14 cellular contexts compared by ENCODE assay signal in the genomic region with DNA sequence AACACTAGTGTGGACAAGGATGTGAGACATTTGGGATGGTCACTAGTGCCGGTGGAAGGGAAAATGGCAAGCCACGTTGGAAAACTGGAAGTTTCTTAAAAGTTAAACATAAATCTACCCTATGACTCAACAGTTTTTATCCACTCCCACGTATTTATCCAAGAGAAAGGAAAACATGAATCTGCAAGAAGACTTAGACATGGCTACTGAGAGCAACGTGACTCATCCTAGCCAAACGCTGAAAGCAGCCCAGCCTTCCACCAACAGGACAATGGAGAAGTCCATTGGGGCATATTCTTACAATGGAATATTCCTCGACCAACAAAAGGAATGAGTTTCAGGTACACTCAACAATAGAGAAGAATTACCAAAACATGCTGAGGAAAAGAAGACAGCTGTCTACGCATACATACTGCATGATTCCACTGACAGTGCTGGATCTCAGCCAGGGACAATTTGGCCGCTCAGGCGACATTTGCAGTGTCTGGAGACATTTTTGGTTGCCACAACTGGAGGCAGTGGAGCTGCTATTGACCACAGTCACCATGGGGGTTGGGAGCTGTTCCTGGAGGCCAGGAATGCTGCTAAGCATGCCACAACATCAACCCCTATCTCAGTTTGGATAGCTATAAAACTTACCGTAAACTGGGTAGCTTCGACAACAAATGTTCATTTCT. TPM values are rescaled to one million over a fixed set of nuclear protein-coding genes. Genes with fewer than 3 reads are reported as not detected.
DNase-seq lines count a peak whose midpoint lies in the region; ATAC-seq, FAIRE-seq and TF ChIP-seq lines count a peak whose summit lies in the region.
"Had no signal": no experiment of that assay in that cellular context is flagged by ENCODE, and none has a peak within 500 bp of the region (broad histone marks: within the 10 kb centered on the region; RNA-seq: fewer than 3 reads in every experiment).

No MANE protein-coding gene starts in this region.

- no peak overlapping the region for H3K4me3 ChIP-seq in AG10803 (ENCODE audit: low read length)
- H3K4me3 ChIP-seq in IMR-90 (ENCODE audit: insufficient read depth, low read depth, low read length), result no peak overlapping the region
- no peak overlapping the region for H3K4me3 ChIP-seq in bronchial epithelial cell (ENCODE audit: low read depth, low read length)
- no peak overlapping the region for H3K4me3 ChIP-seq in left lung
- H3K4me3 ChIP-seq: skin epidermis had no signal

- H2AFZ ChIP-seq in IMR-90 (replicated peaks; ENCODE audit: low read length, poor library complexity), result no peak overlapping the region

- no peak overlapping the region for H3K56ac ChIP-seq in IMR-90 (ENCODE audit: extremely low read depth, insufficient read depth, low read length)

- no TSS peak for BruUV-seq in IMR-90 (replicated peaks; lab: Mats Ljungman, UMichigan)

- H3K4ac ChIP-seq in IMR-90 (ENCODE audit: low read depth, low read length), result no peak overlapping the region

- H3K4me1 ChIP-seq in IMR-90 (ENCODE audit: control insufficient read depth, insufficient read depth, low read length) (no peaks in the 10 kb centered on the region), left lung (no peaks in the 10 kb centered on the region)

- no peak overlapping the region for H3K4me2 ChIP-seq in IMR-90 (ENCODE audit: low read depth, low read length)

- H2BK20ac ChIP-seq in IMR-90 (ENCODE audit: low read depth, low read length), result no peak overlapping the region

- H3K18ac ChIP-seq in IMR-90 (ENCODE audit: low read depth, low read length), result no peak overlapping the region

- H3K36me3 ChIP-seq in IMR-90 (ENCODE audit: control insufficient read depth, insufficient read depth, low read length) (no peaks in the 10 kb centered on the region), bronchial epithelial cell (ENCODE audit: control insufficient read depth, insufficient read depth, low read length) (no peaks in the 10 kb centered on the region), left lung (no peaks in the 10 kb centered on the region)

- no peak for TF ChIP-seq POLR2A in IMR-90 (IDR thresholded peaks at IDR 0.05; ENCODE audit: low read depth, low read length)

- no peak overlapping the region for H4K91ac ChIP-seq in IMR-90 (ENCODE audit: insufficient read depth, low read depth, low read length)

- H3K79me1 ChIP-seq in IMR-90 (ENCODE audit: low read depth in 1 of 2, low read length in 2 of 2), result no peaks in the 10 kb centered on the region

- no peak overlapping the region for H4K5ac ChIP-seq in IMR-90 (ENCODE audit: low read depth, low read length)

- no peak overlapping the region for H2BK5ac ChIP-seq in IMR-90 (ENCODE audit: low read depth, low read length, poor library complexity, severe bottlenecking)

- H3K9me3 ChIP-seq in IMR-90 (ENCODE audit: control insufficient read depth, insufficient read depth, low read length), result no peaks in the 10 kb centered on the region; the same call in 1 of the 2 replicates
- H3K9me3 ChIP-seq in left lung, result no peaks in the 10 kb centered on the region

- H2AK9ac ChIP-seq in IMR-90 (replicated peaks; ENCODE audit: low read depth, low read length, poor library complexity), result no peak overlapping the region

- no peak overlapping the region for H3K14ac ChIP-seq in IMR-90 (replicated peaks; ENCODE audit: low read depth, low read length)

- H3K9me1 ChIP-seq in IMR-90 (ENCODE audit: insufficient read depth, low read length), result no peaks in the 10 kb centered on the region

- H2AK5ac ChIP-seq in IMR-90 (ENCODE audit: low read depth, low read length), result no peak overlapping the region

- ATAC-seq in IMR-90 (ENCODE audit: low read depth) (peak; percentile 88), left lung (peak; percentile 40)
- ATAC-seq: WTC11 had no signal

- no peak overlapping the region for H3K27ac ChIP-seq in IMR-90 (ENCODE audit: insufficient read depth, low read length)
- no peak overlapping the region for H3K27ac ChIP-seq in left lung

- H3K27me3 ChIP-seq in IMR-90 (ENCODE audit: control insufficient read depth, insufficient read depth, low read length), result peaks cover 10% of the 10 kb centered on the region
- H3K27me3 ChIP-seq in bronchial epithelial cell (ENCODE audit: control insufficient read depth, insufficient read depth, low read length), result no peaks in the 10 kb centered on the region
- peaks cover 0 to 26% of the 10 kb centered on the region in 2 donors for H3K27me3 ChIP-seq in left lung

- POLR2A ChIA-PET in IMR-90 (lab: Charles Lee; ENCODE audit: unreplicated experiment), result no interaction called here

- intact Hi-C loops in IMR-90 (cut with micrococcal nuclease), result no loop called here
- intact Hi-C loops in left lung (cut with DNase I), result no loop called here

- no peak overlapping the region for H3K23ac ChIP-seq in IMR-90 (ENCODE audit: low read depth, low read length)

- H4K20me1 ChIP-seq in IMR-90 (ENCODE audit: insufficient read depth, low read length), result no peaks in the 10 kb centered on the region

- no peak overlapping the region for H2BK15ac ChIP-seq in IMR-90 (ENCODE audit: low read depth, low read length)

- 0% methylated on average over 2 of the region's 11 CpGs; no CpG with 5 or more reads in 1 of the 2 experiments for WGBS in IMR-90 (ENCODE audit: extremely low coverage in 2 of 2, insufficient read length in 1 of 2), 2 experiments

- no peak for TF ChIP-seq CTCF in AG10803 (conservative IDR thresholded peaks at IDR 0.05; ENCODE audit: low read length)
- TF ChIP-seq CTCF in IMR-90 (conservative IDR thresholded peaks at IDR 0.05; ENCODE audit: low read depth, low read length), result no peak
- no peak for TF ChIP-seq CTCF in bronchial epithelial cell (IDR thresholded peaks at IDR 0.05; ENCODE audit: insufficient read depth, low read length, severe bottlenecking)
- TF ChIP-seq CTCF in left lung (IDR thresholded peaks at IDR 0.05), result no peak

- H2BK120ac ChIP-seq in IMR-90 (ENCODE audit: low read depth, low read length), result no peak overlapping the region; the same call in 1 of the 2 replicates

- peak; percentile 83 for FAIRE-seq in bronchial epithelial cell (lab: Jason Lieb, UNC)
- FAIRE-seq: endometrium had no signal

- dilution Hi-C loops in IMR-90 (cut with HindIII; ENCODE audit: low sequenced_read_pairs, unreplicated experiment), result no loop called here

- no peak for TF ChIP-seq RAD21 in IMR-90 (IDR thresholded peaks at IDR 0.05; ENCODE audit: low read length)

- DNase-seq in AG10803 (ENCODE audit: low read depth), result peak; percentile 56
- peak; percentile 87 for DNase-seq in IMR-90
- DNase-seq in bronchial epithelial cell (ENCODE audit: low read depth), result peak; percentile 95
- DNase-seq in left lung, result no peak
- DNase-seq in NCI-H1092 (lab: John Stamatoyannopoulos, UW), result no peak
- no peak for DNase-seq in SIG-M5 treated with dmso at 0.1 percent for 504 hours (lab: John Stamatoyannopoulos, UW; ENCODE audit: unreplicated experiment)
- DNase-seq in DMS153 treated with DMSO at 0.1 percent for 48 hours (lab: John Stamatoyannopoulos, UW; ENCODE audit: unreplicated experiment), result no peak
- DNase-seq in NK-92 treated with Interleukin-12 subunit alpha and Interleukin-12 subunit beta, amount 100 ng/mL, for 24 hours (lab: John Stamatoyannopoulos, UW), result no peak
- DNase-seq: activated naive CD4-positive, alpha-beta T cell treated with anti-CD3 and anti-CD28 coated beads for 36 hours; Caco-2; NCI-H1048 had no signal

- in situ Hi-C loops in IMR-90 (cut with MboI; ENCODE audit: low sequenced_read_pairs), result no loop called here

- H3K9ac ChIP-seq in IMR-90 (ENCODE audit: low read depth, low read length), result no peak overlapping the region

- CTCF ChIA-PET in IMR-90 (lab: Yijun Ruan, JAX), result no interaction called here

- H4K8ac ChIP-seq in IMR-90 (ENCODE audit: low read depth in 2 of 2, low read length in 2 of 2), result no peak overlapping the region

TF ChIP-seq in IMR-90, 13 proteins besides CTCF, POLR2A, EP300 and RAD21:
- TF ChIP-seq MAZ (IDR thresholded peaks at IDR 0.05; ENCODE audit: borderline replicate concordance, low read depth, low read length) (no peak), FOS (IDR thresholded peaks at IDR 0.05; ENCODE audit: low read depth, low read length) (peak; percentile 75), NFE2L2 (IDR thresholded peaks at IDR 0.05; ENCODE audit: low read depth, low read length) (peak; percentile 81), MAFK (IDR thresholded peaks at IDR 0.05; ENCODE audit: low read depth, low read length) (peak; percentile 52), MXI1 (IDR thresholded peaks at IDR 0.05; ENCODE audit: borderline replicate concordance, low read depth, low read length) (no peak), RCOR1 (IDR thresholded peaks at IDR 0.05; ENCODE audit: insufficient replicate concordance, low read length) (no peak), BHLHE40 (IDR thresholded peaks at IDR 0.05; ENCODE audit: low read depth, low read length) (no peak)
- TF ChIP-seq, protein P1, sequence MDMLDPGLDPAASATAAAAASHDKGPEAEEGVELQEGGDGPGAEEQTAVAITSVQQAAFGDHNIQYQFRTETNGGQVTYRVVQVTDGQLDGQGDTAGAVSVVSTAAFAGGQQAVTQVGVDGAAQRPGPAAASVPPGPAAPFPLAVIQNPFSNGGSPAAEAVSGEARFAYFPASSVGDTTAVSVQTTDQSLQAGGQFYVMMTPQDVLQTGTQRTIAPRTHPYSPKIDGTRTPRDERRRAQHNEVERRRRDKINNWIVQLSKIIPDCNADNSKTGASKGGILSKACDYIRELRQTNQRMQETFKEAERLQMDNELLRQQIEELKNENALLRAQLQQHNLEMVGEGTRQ (IDR thresholded peaks at IDR 0.05; ENCODE audit: low read depth, low read length), result peak; percentile 28; the same call in 1 of the 2 replicates

RNA-seq across cellular contexts. Expression of gene SYT13, which starts 21.2 kb away (rescaled TPM):
- total RNA-seq in IMR-90 (2012; rRNA removed), result not detected in 2 replicates
- not detected in 2 replicates for polyA plus RNA-seq in IMR-90 (2012; rRNA removed)
- not detected in 2 replicates for polyA plus RNA-seq in IMR-90 (2012; cell fraction: cytosol; rRNA removed)
- polyA plus RNA-seq in IMR-90 (2012; cell fraction: nucleus; rRNA removed; ENCODE audit: low replicate concordance), result not detected in 2 replicates
- not detected in 2 replicates for total RNA-seq in bronchial epithelial cell
- total RNA-seq in left lung, result under 1 TPM; 0.21 to 0.32 TPM
- total RNA-seq: activated naive CD4-positive, alpha-beta T cell treated with anti-CD3 and anti-CD28 coated beads for 36 hours had no signal

Comparison
In these comparisons a context has a peak if more than half of its experiments do, and no peak if none do; other contexts are left out.
1. DNase-seq: peak in AG10803 (single experiment), IMR-90 (single experiment) and bronchial epithelial cell (single experiment); none in left lung (0 of 2), NCI-H1092 (single experiment), SIG-M5 treated with dmso at 0.1 percent for 504 hours (single experiment), DMS153 treated with DMSO at 0.1 percent for 48 hours (single experiment) and NK-92 treated with Interleukin-12 subunit alpha and Interleukin-12 subunit beta, amount 100 ng/mL, for 24 hours (single experiment).